ENCODE assay signal across 8 cellular contexts in the genomic region with DNA sequence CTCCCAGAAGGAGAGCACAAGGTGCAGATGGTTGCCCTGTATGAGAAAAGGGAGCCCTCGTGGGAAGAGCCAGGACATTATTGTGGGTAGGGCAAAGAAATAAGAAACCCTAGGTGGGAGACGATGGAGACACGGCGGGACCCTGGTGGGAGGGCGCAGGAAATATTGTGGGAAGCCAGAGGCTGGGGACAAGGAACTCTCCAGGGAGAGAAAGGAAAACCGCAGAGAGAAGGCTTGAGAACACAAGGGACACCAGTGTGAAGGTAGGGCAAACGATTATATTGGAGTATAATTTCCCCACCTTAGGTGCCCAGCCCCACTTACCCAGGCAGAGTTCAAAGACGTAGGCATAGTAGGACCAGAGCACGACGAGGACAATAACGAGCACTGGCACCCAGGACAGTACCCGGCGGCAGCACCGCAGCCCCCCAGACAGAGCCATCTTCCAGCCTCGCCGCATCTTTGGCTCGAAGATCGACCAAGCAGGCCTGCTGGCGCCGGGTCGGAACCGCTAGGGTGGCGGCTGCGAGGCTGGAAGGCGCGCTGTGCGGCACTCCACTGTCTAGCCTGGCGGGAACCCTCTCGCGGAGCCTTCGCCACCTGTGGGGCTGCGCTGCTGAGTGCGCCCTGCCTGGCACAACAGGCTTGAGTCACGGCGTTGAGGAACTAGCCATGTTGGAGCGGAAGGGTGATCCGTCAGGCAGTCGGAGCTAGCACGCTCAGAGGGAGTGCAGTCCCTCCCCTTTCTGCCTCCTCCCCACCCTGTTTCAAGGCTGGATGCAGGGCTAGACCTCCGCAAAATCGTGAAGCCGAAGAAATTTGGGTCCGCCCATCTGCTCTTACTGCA. TPM values are rescaled to one million over a fixed set of nuclear protein-coding genes. Genes with fewer than 3 reads are reported as not detected.
DNase-seq lines count a peak whose midpoint lies in the region; ATAC-seq and TF ChIP-seq lines count a peak whose summit lies in the region.

TSS of gene ZDHHC15 (minus strand) at position 473 of the 847 bp plus-strand sequence. CDS start at position 460, 13 bp downstream.

- no peak within 1 kb of the TSS for H3K27ac Mint-ChIP-seq in MCF 10A (ENCODE audit: low read depth, unreplicated experiment)

- in situ Hi-C loops in T47D (cut with HindIII; ENCODE audit: low pct_unique_long_range_greater_than_20kb, low sequenced_read_pairs), result no loop called here

- no peaks in the 10 kb centered on the region for H3K36me3 Mint-ChIP-seq in MCF 10A (ENCODE audit: insufficient read depth, unreplicated experiment)

- no peaks in the 10 kb centered on the region for H3K4me1 Mint-ChIP-seq in MCF 10A (ENCODE audit: insufficient read depth, unreplicated experiment)

- peaks cover 18% of the 10 kb centered on the region for H3K9me3 Mint-ChIP-seq in MCF 10A (ENCODE audit: unreplicated experiment)

- intact Hi-C loops in MCF 10A (cut with micrococcal nuclease), result no loop called here

- no peak for ATAC-seq in HG02798 (IDR thresholded peaks at IDR 0.05; ENCODE audit: poor library complexity, unreplicated experiment)

- CTCF ChIA-PET in MCF 10A (lab: Yijun Ruan, JAX), result interaction anchor here (0.5 kb wide), 1 partner anchor 8 kb away, joined by 4 read pairs; no protein-coding TSS in a partner anchor

- H3K27me3 Mint-ChIP-seq in MCF 10A (ENCODE audit: insufficient read depth, unreplicated experiment), result no peaks in the 10 kb centered on the region

- no TSS peak for BruUV-seq in MCF 10A (replicated peaks; lab: Mats Ljungman, UMichigan)

- DNase-seq in T47D (ENCODE audit: low read depth in 1 of 2, low spot score in 1 of 2) (peak; percentile 9 to 38), MCF 10A (ENCODE audit: unreplicated experiment) (no peak), cerebellar nuclear complex (lab: John Stamatoyannopoulos, UW) (peak; percentile 13 to 25), kidney glomerular epithelial cell (lab: John Stamatoyannopoulos, UW) (peak; percentile 41), SKM-1 (lab: John Stamatoyannopoulos, UW; ENCODE audit: unreplicated experiment) (no peak)
- peak; percentile 44 for DNase-seq in activated CD4-positive, alpha-beta T cell treated with anti-CD3 and anti-CD28 coated beads for 1 hour
- DNase-seq in stimulated activated CD4-positive, alpha-beta T cell treated with anti-CD3 and anti-CD28 coated beads, Interleukin-15, amount 100 ng/mL, for 24 hours, result peak; percentile 65

- TF ChIP-seq CTCF in MCF 10A (IDR thresholded peaks at IDR 0.05; ENCODE audit: unreplicated experiment), result no peak

- POLR2A ChIA-PET in MCF 10A (lab: Yijun Ruan, JAX), result no interaction called here

- H3K4me3 Mint-ChIP-seq in MCF 10A (ENCODE audit: unreplicated experiment), result no peak within 1 kb of the TSS

RNA-seq across cellular contexts. Expression of gene ZDHHC15, which starts in this region (rescaled TPM):
- not detected in 2 replicates for total RNA-seq in MCF 10A (2022)

Comparison
In these comparisons a context has a peak if more than half of its experiments do, and no peak if none do; other contexts are left out.
1. DNase-seq: peak in T47D (2 of 2), activated CD4-positive, alpha-beta T cell treated with anti-CD3 and anti-CD28 coated beads for 1 hour (single experiment), cerebellar nuclear complex (2 of 2), kidney glomerular epithelial cell (single experiment) and stimulated activated CD4-positive, alpha-beta T cell treated with anti-CD3 and anti-CD28 coated beads, Interleukin-15, amount 100 ng/mL, for 24 hours (single experiment); none in MCF 10A (single experiment) and SKM-1 (single experiment).